In the genomic region with DNA sequence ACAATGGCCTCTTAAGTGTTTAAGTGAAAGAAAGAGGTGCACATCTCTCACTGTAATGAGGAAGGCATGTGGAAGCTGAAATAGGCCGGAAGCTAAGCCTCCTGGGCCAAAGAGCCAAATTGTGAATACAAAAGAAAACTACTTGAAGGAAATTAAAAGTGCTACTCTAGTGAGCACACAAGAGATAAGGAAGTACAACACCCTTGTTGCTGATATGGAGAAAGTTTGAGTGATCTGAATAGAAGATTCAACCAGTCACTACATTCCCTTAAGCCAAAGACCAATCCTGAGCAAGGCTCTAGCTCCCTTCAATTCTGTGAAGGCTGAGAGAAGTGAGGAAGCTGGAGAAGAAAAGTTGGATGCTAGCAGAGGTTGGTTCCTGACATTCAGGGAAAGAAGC, we compare ENCODE assay signal across 2 cellular contexts.
TF ChIP-seq lines count a peak whose summit lies in the region.

No MANE protein-coding gene starts in this region.

TF ChIP-seq in SK-N-SH, 30 proteins besides CTCF, POLR2A, EP300 and RAD21 (continued from another document):
- TF ChIP-seq, protein P1, sequence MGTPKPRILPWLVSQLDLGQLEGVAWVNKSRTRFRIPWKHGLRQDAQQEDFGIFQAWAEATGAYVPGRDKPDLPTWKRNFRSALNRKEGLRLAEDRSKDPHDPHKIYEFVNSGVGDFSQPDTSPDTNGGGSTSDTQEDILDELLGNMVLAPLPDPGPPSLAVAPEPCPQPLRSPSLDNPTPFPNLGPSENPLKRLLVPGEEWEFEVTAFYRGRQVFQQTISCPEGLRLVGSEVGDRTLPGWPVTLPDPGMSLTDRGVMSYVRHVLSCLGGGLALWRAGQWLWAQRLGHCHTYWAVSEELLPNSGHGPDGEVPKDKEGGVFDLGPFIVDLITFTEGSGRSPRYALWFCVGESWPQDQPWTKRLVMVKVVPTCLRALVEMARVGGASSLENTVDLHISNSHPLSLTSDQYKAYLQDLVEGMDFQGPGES (IDR thresholded peaks at IDR 0.05; ENCODE audit: low read depth, low read length) = no peak
- TF ChIP-seq RCOR1 (IDR thresholded peaks at IDR 0.05; ENCODE audit: low read length) (no peak), FOSL2 (IDR thresholded peaks at IDR 0.05; ENCODE audit: borderline replicate concordance, low read depth) (no peak), TCF12 (IDR thresholded peaks at IDR 0.05) (no peak), YY1 (IDR thresholded peaks at IDR 0.05; ENCODE audit: low read depth) (no peak), POLR2AphosphoS5 (IDR thresholded peaks at IDR 0.05; ENCODE audit: low read depth, low read length) (no peak), EZH2phosphoT487 (IDR thresholded peaks at IDR 0.05; ENCODE audit: borderline replicate concordance, low read depth) (no peak), MXI1 (IDR thresholded peaks at IDR 0.05; ENCODE audit: low read depth, low read length) (no peak), SMC3 (IDR thresholded peaks at IDR 0.05; ENCODE audit: low read depth, low read length) (no peak), CHD2 (IDR thresholded peaks at IDR 0.05; ENCODE audit: low read length, partially characterized antibody) (no peak)
- TF ChIP-seq, protein P2, sequence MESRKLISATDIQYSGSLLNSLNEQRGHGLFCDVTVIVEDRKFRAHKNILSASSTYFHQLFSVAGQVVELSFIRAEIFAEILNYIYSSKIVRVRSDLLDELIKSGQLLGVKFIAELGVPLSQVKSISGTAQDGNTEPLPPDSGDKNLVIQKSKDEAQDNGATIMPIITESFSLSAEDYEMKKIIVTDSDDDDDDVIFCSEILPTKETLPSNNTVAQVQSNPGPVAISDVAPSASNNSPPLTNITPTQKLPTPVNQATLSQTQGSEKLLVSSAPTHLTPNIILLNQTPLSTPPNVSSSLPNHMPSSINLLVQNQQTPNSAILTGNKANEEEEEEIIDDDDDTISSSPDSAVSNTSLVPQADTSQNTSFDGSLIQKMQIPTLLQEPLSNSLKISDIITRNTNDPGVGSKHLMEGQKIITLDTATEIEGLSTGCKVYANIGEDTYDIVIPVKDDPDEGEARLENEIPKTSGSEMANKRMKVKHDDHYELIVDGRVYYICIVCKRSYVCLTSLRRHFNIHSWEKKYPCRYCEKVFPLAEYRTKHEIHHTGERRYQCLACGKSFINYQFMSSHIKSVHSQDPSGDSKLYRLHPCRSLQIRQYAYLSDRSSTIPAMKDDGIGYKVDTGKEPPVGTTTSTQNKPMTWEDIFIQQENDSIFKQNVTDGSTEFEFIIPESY (IDR thresholded peaks at IDR 0.05; ENCODE audit: borderline replicate concordance, low read depth) = no peak

TF ChIP-seq in SK-N-SH treated with all-trans-retinoic acid at 6 μM for 48 hours, 23 proteins besides CTCF, POLR2A, EP300 and RAD21:
- TF ChIP-seq, protein P3, sequence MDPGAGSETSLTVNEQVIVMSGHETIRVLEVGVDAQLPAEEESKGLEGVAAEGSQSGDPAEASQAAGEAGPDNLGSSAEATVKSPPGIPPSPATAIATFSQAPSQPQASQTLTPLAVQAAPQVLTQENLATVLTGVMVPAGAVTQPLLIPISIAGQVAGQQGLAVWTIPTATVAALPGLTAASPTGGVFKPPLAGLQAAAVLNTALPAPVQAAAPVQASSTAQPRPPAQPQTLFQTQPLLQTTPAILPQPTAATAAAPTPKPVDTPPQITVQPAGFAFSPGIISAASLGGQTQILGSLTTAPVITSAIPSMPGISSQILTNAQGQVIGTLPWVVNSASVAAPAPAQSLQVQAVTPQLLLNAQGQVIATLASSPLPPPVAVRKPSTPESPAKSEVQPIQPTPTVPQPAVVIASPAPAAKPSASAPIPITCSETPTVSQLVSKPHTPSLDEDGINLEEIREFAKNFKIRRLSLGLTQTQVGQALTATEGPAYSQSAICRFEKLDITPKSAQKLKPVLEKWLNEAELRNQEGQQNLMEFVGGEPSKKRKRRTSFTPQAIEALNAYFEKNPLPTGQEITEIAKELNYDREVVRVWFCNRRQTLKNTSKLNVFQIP (CRISPR knock-in tag; IDR thresholded peaks at IDR 0.05; ENCODE audit: borderline replicate concordance, low read depth) = no peak
- TF ChIP-seq ARNTL (CRISPR knock-in tag; IDR thresholded peaks at IDR 0.05; ENCODE audit: borderline replicate concordance, low read depth) = no peak
- TF ChIP-seq RARB (CRISPR knock-in tag; IDR thresholded peaks at IDR 0.05) = no peak
- no peak for TF ChIP-seq GLIS3 (CRISPR knock-in tag; IDR thresholded peaks at IDR 0.05)
- TF ChIP-seq TOX (CRISPR knock-in tag; IDR thresholded peaks at IDR 0.05; ENCODE audit: borderline replicate concordance) = no peak
- no peak for TF ChIP-seq ISL1 (CRISPR knock-in tag; IDR thresholded peaks at IDR 0.05)
- TF ChIP-seq CSDC2 (CRISPR knock-in tag; IDR thresholded peaks at IDR 0.05) = no peak
- TF ChIP-seq ZNF8 (CRISPR knock-in tag; IDR thresholded peaks at IDR 0.05) = no peak
- no peak for TF ChIP-seq OSR1 (CRISPR knock-in tag; IDR thresholded peaks at IDR 0.05)
- TF ChIP-seq, protein P4, sequence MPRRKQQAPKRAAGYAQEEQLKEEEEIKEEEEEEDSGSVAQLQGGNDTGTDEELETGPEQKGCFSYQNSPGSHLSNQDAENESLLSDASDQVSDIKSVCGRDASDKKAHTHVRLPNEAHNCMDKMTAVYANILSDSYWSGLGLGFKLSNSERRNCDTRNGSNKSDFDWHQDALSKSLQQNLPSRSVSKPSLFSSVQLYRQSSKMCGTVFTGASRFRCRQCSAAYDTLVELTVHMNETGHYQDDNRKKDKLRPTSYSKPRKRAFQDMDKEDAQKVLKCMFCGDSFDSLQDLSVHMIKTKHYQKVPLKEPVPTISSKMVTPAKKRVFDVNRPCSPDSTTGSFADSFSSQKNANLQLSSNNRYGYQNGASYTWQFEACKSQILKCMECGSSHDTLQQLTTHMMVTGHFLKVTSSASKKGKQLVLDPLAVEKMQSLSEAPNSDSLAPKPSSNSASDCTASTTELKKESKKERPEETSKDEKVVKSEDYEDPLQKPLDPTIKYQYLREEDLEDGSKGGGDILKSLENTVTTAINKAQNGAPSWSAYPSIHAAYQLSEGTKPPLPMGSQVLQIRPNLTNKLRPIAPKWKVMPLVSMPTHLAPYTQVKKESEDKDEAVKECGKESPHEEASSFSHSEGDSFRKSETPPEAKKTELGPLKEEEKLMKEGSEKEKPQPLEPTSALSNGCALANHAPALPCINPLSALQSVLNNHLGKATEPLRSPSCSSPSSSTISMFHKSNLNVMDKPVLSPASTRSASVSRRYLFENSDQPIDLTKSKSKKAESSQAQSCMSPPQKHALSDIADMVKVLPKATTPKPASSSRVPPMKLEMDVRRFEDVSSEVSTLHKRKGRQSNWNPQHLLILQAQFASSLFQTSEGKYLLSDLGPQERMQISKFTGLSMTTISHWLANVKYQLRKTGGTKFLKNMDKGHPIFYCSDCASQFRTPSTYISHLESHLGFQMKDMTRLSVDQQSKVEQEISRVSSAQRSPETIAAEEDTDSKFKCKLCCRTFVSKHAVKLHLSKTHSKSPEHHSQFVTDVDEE (CRISPR knock-in tag; IDR thresholded peaks at IDR 0.05) = no peak
- TF ChIP-seq ZNF70 (CRISPR knock-in tag; IDR thresholded peaks at IDR 0.05) = no peak
- TF ChIP-seq, protein P5, sequence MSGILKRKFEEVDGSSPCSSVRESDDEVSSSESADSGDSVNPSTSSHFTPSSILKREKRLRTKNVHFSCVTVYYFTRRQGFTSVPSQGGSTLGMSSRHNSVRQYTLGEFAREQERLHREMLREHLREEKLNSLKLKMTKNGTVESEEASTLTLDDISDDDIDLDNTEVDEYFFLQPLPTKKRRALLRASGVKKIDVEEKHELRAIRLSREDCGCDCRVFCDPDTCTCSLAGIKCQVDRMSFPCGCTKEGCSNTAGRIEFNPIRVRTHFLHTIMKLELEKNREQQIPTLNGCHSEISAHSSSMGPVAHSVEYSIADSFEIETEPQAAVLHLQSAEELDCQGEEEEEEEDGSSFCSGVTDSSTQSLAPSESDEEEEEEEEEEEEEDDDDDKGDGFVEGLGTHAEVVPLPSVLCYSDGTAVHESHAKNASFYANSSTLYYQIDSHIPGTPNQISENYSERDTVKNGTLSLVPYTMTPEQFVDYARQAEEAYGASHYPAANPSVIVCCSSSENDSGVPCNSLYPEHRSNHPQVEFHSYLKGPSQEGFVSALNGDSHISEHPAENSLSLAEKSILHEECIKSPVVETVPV (CRISPR knock-in tag; IDR thresholded peaks at IDR 0.05) = no peak
- no peak for TF ChIP-seq BACH2 (CRISPR knock-in tag; IDR thresholded peaks at IDR 0.05; ENCODE audit: borderline replicate concordance)
- TF ChIP-seq ZFP3 (CRISPR knock-in tag; IDR thresholded peaks at IDR 0.05) = no peak
- TF ChIP-seq PPARA (CRISPR knock-in tag; IDR thresholded peaks at IDR 0.05; ENCODE audit: borderline replicate concordance) = no peak
